1 cellular context compared by ENCODE assay signal in genomic region chr1:89022167-89022959, GRCh38.
A peak's percentile ranks its signal among the peaks of the same experiment; 100 is the strongest.
TF ChIP-seq lines count a peak whose summit lies in the region.

A gene with protein sequence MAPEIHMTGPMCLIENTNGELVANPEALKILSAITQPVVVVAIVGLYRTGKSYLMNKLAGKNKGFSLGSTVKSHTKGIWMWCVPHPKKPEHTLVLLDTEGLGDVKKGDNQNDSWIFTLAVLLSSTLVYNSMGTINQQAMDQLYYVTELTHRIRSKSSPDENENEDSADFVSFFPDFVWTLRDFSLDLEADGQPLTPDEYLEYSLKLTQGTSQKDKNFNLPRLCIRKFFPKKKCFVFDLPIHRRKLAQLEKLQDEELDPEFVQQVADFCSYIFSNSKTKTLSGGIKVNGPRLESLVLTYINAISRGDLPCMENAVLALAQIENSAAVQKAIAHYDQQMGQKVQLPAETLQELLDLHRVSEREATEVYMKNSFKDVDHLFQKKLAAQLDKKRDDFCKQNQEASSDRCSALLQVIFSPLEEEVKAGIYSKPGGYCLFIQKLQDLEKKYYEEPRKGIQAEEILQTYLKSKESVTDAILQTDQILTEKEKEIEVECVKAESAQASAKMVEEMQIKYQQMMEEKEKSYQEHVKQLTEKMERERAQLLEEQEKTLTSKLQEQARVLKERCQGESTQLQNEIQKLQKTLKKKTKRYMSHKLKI (minus strand): TSS chr1:89022866. CDS start chr1:89020721, 2,145 bp downstream.

TF ChIP-seq in K562, 482 proteins besides CTCF, POLR2A, EP300 and RAD21 (continued from another document):
- TF ChIP-seq RERE (CRISPR knock-in tag; IDR thresholded peaks at IDR 0.05; ENCODE audit: borderline replicate concordance) = no peak
- no peak for TF ChIP-seq GTF2F1 (IDR thresholded peaks at IDR 0.05; ENCODE audit: low read depth, low read length)
- no peak for TF ChIP-seq CEBPG (CRISPR knock-in tag; IDR thresholded peaks at IDR 0.05)
- peak; percentile 69 to 94 for TF ChIP-seq CEBPG (tag; conservative IDR thresholded peaks at IDR 0.05 in 1 of 2, IDR thresholded peaks at IDR 0.05 in 1 of 2)
- TF ChIP-seq OTX1 (CRISPR knock-in tag; IDR thresholded peaks at IDR 0.05) = no peak
- no peak for TF ChIP-seq TFE3 (CRISPR knock-in tag; IDR thresholded peaks at IDR 0.05)
- no peak for TF ChIP-seq ERF (CRISPR knock-in tag; IDR thresholded peaks at IDR 0.05)
- 0 out of 2 replicates have a peak, but pooled peaks have one; percentile 24 for TF ChIP-seq GABPA (tag; conservative IDR thresholded peaks at IDR 0.05; ENCODE audit: low read depth)
- TF ChIP-seq FOXJ3 (CRISPR knock-in tag; IDR thresholded peaks at IDR 0.05) = no peak
- no peak for TF ChIP-seq MED1 (CRISPR knock-in tag; IDR thresholded peaks at IDR 0.05; ENCODE audit: borderline replicate concordance)
- TF ChIP-seq ETV1 (tag; conservative IDR thresholded peaks at IDR 0.05; ENCODE audit: low read depth) = 0 out of 2 replicates have a peak, but pooled peaks have one; percentile 30
- no peak for TF ChIP-seq SAFB (IDR thresholded peaks at IDR 0.05; ENCODE audit: borderline replicate concordance, low read depth, low read length)
- TF ChIP-seq DIDO1 (tag; IDR thresholded peaks at IDR 0.05; ENCODE audit: low read depth) = no peak
- no peak for TF ChIP-seq BRD9 (IDR thresholded peaks at IDR 0.05; ENCODE audit: low read depth, partially characterized antibody)
- peak; percentile 10; the same call in 1 of the 2 replicates for TF ChIP-seq ELF1 (tag; IDR thresholded peaks at IDR 0.05)
- TF ChIP-seq ZNF436 (CRISPR knock-in tag; IDR thresholded peaks at IDR 0.05) = no peak
- no peak for TF ChIP-seq ZNF3 (CRISPR knock-in tag; IDR thresholded peaks at IDR 0.05)
- TF ChIP-seq SMARCA4 (IDR thresholded peaks at IDR 0.05) = no peak
- no peak for TF ChIP-seq THAP7 (CRISPR knock-in tag; IDR thresholded peaks at IDR 0.05)
- TF ChIP-seq ZNF584 (CRISPR knock-in tag; IDR thresholded peaks at IDR 0.05; ENCODE audit: low read depth) = no peak
- no peak for TF ChIP-seq SUPT5H (IDR thresholded peaks at IDR 0.05)
- no peak for TF ChIP-seq LCOR (CRISPR knock-in tag; IDR thresholded peaks at IDR 0.05)
- TF ChIP-seq RBM14 (IDR thresholded peaks at IDR 0.05; ENCODE audit: borderline replicate concordance, insufficient read depth, low read depth, low read length) = no peak
- no peak for TF ChIP-seq GATAD2A (IDR thresholded peaks at IDR 0.05)
- no peak for TF ChIP-seq RBM22 (IDR thresholded peaks at IDR 0.05; ENCODE audit: low read depth, low read length, poor library complexity, severe bottlenecking)
- no peak for TF ChIP-seq ZNF253 (CRISPR knock-in tag; conservative IDR thresholded peaks at IDR 0.05)
- TF ChIP-seq JUND (IDR thresholded peaks at IDR 0.05; ENCODE audit: borderline replicate concordance, low read depth, low read length) = no peak
- TF ChIP-seq JUND (tag; IDR thresholded peaks at IDR 0.05; ENCODE audit: borderline replicate concordance, low read depth, low read length) = no peak
- TF ChIP-seq TAF15 (IDR thresholded peaks at IDR 0.05; ENCODE audit: low read depth, low read length) = no peak
- no peak for TF ChIP-seq PML (IDR thresholded peaks at IDR 0.05; ENCODE audit: low read length)
- no peak for TF ChIP-seq IRF1 (CRISPR knock-in tag; IDR thresholded peaks at IDR 0.05; ENCODE audit: borderline replicate concordance)
- no peak for TF ChIP-seq ZKSCAN3 (CRISPR knock-in tag; IDR thresholded peaks at IDR 0.05)
- no peak for TF ChIP-seq HOXB6 (CRISPR knock-in tag; IDR thresholded peaks at IDR 0.05; ENCODE audit: borderline replicate concordance)
- peak in 1 of 2 experiments; percentile 53; a peak in 2 of 4 replicates for TF ChIP-seq FOXA3 (CRISPR knock-in tag; conservative IDR thresholded peaks at IDR 0.05 in 1 of 2, IDR thresholded peaks at IDR 0.05 in 1 of 2)
- TF ChIP-seq, protein P1, sequence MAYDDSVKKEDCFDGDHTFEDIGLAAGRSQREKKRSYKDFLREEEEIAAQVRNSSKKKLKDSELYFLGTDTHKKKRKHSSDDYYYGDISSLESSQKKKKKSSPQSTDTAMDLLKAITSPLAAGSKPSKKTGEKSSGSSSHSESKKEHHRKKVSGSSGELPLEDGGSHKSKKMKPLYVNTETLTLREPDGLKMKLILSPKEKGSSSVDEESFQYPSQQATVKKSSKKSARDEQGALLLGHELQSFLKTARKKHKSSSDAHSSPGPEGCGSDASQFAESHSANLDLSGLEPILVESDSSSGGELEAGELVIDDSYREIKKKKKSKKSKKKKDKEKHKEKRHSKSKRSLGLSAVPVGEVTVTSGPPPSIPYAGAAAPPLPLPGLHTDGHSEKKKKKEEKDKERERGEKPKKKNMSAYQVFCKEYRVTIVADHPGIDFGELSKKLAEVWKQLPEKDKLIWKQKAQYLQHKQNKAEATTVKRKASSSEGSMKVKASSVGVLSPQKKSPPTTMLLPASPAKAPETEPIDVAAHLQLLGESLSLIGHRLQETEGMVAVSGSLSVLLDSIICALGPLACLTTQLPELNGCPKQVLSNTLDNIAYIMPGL (CRISPR knock-in tag; IDR thresholded peaks at IDR 0.05) = no peak
- no peak for TF ChIP-seq POLR3G (IDR thresholded peaks at IDR 0.05; ENCODE audit: extremely low read depth, insufficient read length, insufficient replicate concordance)
- TF ChIP-seq SLC30A9 (CRISPR knock-in tag; IDR thresholded peaks at IDR 0.05) = no peak
- TF ChIP-seq U2AF1 (optimal IDR thresholded peaks at IDR 0.05; ENCODE audit: low read depth, low read length) = no peak
- no peak for TF ChIP-seq TAF1 (IDR thresholded peaks at IDR 0.05; ENCODE audit: control insufficient read depth, extremely low read depth, insufficient read depth, low read length, severe bottlenecking)
- no peak for TF ChIP-seq SMARCC2 (IDR thresholded peaks at IDR 0.05; ENCODE audit: low read depth)
